In the genomic region with DNA sequence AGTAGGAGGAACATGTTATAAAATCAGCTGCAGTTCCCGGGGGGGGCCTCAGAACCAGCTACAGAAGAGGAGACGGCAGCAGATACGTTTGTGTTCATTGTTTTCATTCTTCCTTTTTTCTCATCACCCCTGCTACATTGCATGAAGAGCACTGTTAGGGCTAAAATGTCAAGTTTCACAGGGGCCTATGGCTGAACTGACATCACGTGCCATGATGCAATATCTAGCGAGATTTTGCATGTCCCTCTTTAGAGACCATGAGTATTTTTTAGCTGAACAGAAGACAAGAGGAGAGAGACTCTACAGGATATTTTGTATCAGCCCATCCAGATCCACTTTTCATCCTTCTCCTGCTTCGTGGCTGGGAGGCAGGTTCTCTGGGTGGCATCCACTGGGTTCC, we compare ENCODE assay signal across 26 cellular contexts.
"Had no signal": no experiment of that assay in that cellular context is flagged by ENCODE, and none has a peak within 500 bp of the region (broad histone marks: within the 10 kb centered on the region; RNA-seq: fewer than 3 reads in every experiment).

No MANE protein-coding gene starts in this region.

- H3K4me2 ChIP-seq: neural progenitor cell had no signal

- H3K9me3 ChIP-seq: ovary, psoas muscle, stomach, thoracic aorta, thyroid gland, tibial nerve, upper lobe of left lung, vagina had no signal

- H3K4me3 ChIP-seq: neural progenitor cell, ovary, psoas muscle, stomach, thoracic aorta, thyroid gland, tibial nerve, upper lobe of left lung, vagina had no signal

- H3K36me3 ChIP-seq: neural progenitor cell, ovary, stomach, thoracic aorta, thyroid gland, tibial nerve, upper lobe of left lung, vagina had no signal

- H3K27ac ChIP-seq: neural progenitor cell, ovary, parathyroid adenoma, psoas muscle, stomach, thoracic aorta, thyroid gland, tibial nerve, upper lobe of left lung, vagina had no signal

- FAIRE-seq: small intestine, urothelium cell line had no signal

- H3K9ac ChIP-seq: neural progenitor cell, parathyroid adenoma had no signal

- H3K4me1 ChIP-seq: neural progenitor cell, parathyroid adenoma, psoas muscle, stomach, thyroid gland, tibial nerve, upper lobe of left lung, vagina had no signal

- H3K79me2 ChIP-seq: parathyroid adenoma had no signal

- H2AFZ ChIP-seq: neural progenitor cell, parathyroid adenoma had no signal

- ATAC-seq: naive thymus-derived CD4-positive, alpha-beta T cell; natural killer cell; psoas muscle; right cardiac atrium; sciatic nerve; stimulated activated effector memory CD8-positive, alpha-beta T cell treated with anti-CD3 and anti-CD28 coated beads, Interleukin-12 subunit alpha, Interleukin-12 subunit beta, amount 100 ng/mL, for 72 hours; stimulated activated naive B cell treated with anti-CD40 and anti-IgM and Interleukin-4, amounts not matched to agents 10 μg/mL and 1 μg/mL and 100 μg/mL, for 72 hours had no signal

- H3K27me3 ChIP-seq: neural progenitor cell, ovary, stomach, thyroid gland, tibial nerve, upper lobe of left lung, vagina had no signal

- DNase-seq: naive thymus-derived CD4-positive, alpha-beta T cell; natural killer cell; occipital lobe; ovary; posterior cingulate gyrus; psoas muscle; right cardiac atrium; small intestine; stimulated activated CD4-positive, alpha-beta T cell treated with anti-CD3 and anti-CD28 coated beads, Interleukin-15, amount 100 ng/mL, for 24 hours; stimulated activated CD4-positive, alpha-beta T cell treated with anti-CD3 and anti-CD28 coated beads, Interleukin-2, amount 100 ng/mL, for 24 hours; stimulated activated CD4-positive, alpha-beta T cell treated with anti-CD3 and anti-CD28 coated beads, Interleukin-2, amount 100 ng/mL, for 48 hours; stimulated activated CD4-positive, alpha-beta T cell treated with anti-CD3 and anti-CD28 coated beads, Interleukin-4, amount 100 ng/mL, for 24 hours; stimulated activated naive B cell treated with anti-CD40 and anti-IgM and Interleukin-4, amounts not matched to agents 10 μg/mL and 1 μg/mL and 100 μg/mL, for 72 hours; stimulated activated naive CD4-positive, alpha-beta T cell treated with Interleukin-2 at 50 U/mL for 16 hours; stomach; thyroid gland; trophoblast cell; upper lobe of left lung had no signal
